ENCODE assay signal across 20 cellular contexts in the genomic region with DNA sequence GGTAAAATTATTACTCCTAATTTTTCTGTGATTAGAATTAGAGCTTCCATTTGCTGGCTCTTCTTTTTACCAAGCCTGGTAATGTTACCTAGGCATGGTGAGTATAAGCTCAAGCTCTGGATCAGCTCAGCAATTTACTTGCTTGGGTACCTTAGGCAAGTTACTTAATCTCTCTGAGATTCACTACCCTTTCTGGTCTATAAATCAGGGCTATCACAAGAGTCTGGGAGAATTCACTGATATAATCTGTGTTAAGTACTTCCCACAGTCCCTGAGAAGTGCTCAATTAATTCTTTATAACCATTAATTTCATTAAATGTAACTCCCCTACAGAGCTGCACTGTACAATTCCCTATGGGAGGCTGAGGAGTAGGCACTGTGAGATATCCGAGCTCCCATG.
"Had no signal": no experiment of that assay in that cellular context is flagged by ENCODE, and none has a peak within 500 bp of the region (broad histone marks: within the 10 kb centered on the region; RNA-seq: fewer than 3 reads in every experiment).

No MANE protein-coding gene starts in this region.

- H3K36me3 ChIP-seq: colonic mucosa had no signal

- H3K27ac ChIP-seq: colonic mucosa, left ventricle myocardium inferior, parathyroid adenoma, stomach, vagina had no signal

- H3K27me3 Mint-ChIP-seq: activated CD4-positive, alpha-beta memory T cell treated with anti-CD3 and anti-CD28 coated beads, Interleukin-2, amount 10 ng/mL, durations not matched to agents 7 days and 5 days; central memory CD8-positive, alpha-beta T cell had no signal

- DNase-seq: activated CD4-positive, alpha-beta memory T cell treated with anti-CD3 and anti-CD28 coated beads, Interleukin-2, amount 10 ng/mL, durations not matched to agents 7 days and 5 days; activated CD4-positive, alpha-beta T cell treated with anti-CD3 and anti-CD28 coated beads for 48 hours; activated effector memory CD4-positive, alpha-beta T cell treated with anti-CD3 and anti-CD28 coated beads, Interleukin-2, amount 50 U/mL, for 16 hours; activated T-cell treated with anti-CD3 and anti-CD28 coated beads, Interleukin-2, amount 50 U/mL, for 48 hours; anterior cingulate cortex; colonic mucosa; erythroblast; head of caudate nucleus; kidney glomerular epithelial cell; left ventricle myocardium inferior; sigmoid colon; stimulated activated CD4-positive, alpha-beta T cell treated with anti-CD3 and anti-CD28 coated beads, Interleukin-4, amount 100 ng/mL, for 24 hours; stomach had no signal

- H3K4me3 Mint-ChIP-seq: activated CD4-positive, alpha-beta memory T cell treated with anti-CD3 and anti-CD28 coated beads, Interleukin-2, amount 10 ng/mL, durations not matched to agents 7 days and 5 days; central memory CD8-positive, alpha-beta T cell; stimulated activated effector memory CD8-positive, alpha-beta T cell treated with anti-CD3 and anti-CD28 coated beads, Interleukin-12 subunit alpha, Interleukin-12 subunit beta, amount 100 ng/mL, for 72 hours; T-helper 2 cell treated with Interferon-gamma antibody and Interleukin-4, amounts not matched to agents 5 μg/mL and 100 μg/mL, for 36 hours; WTC11 had no signal

- H3K27ac Mint-ChIP-seq: activated CD4-positive, alpha-beta memory T cell treated with anti-CD3 and anti-CD28 coated beads, Interleukin-2, amount 10 ng/mL, durations not matched to agents 7 days and 5 days; T-helper 2 cell treated with Interferon-gamma antibody and Interleukin-4, amounts not matched to agents 5 μg/mL and 100 μg/mL, for 36 hours; WTC11 had no signal

- H3K79me2 ChIP-seq: parathyroid adenoma had no signal

- ATAC-seq: stimulated activated effector memory CD8-positive, alpha-beta T cell treated with anti-CD3 and anti-CD28 coated beads, Interleukin-12 subunit alpha, Interleukin-12 subunit beta, amount 100 ng/mL, for 72 hours; WTC11 had no signal

- H3K27me3 ChIP-seq: colonic mucosa, neutrophil, sigmoid colon, stomach, vagina had no signal

- H3K4me1 ChIP-seq: colonic mucosa, parathyroid adenoma had no signal

- H3K9me3 ChIP-seq: colonic mucosa, left ventricle myocardium inferior, neutrophil, sigmoid colon, stomach, vagina had no signal

- H3K9ac ChIP-seq: parathyroid adenoma had no signal

- H3K9me3 Mint-ChIP-seq: activated CD4-positive, alpha-beta memory T cell treated with anti-CD3 and anti-CD28 coated beads, Interleukin-2, amount 10 ng/mL, durations not matched to agents 7 days and 5 days; central memory CD8-positive, alpha-beta T cell; stimulated activated effector memory CD8-positive, alpha-beta T cell treated with anti-CD3 and anti-CD28 coated beads, Interleukin-12 subunit alpha, Interleukin-12 subunit beta, amount 100 ng/mL, for 72 hours; T-helper 2 cell treated with Interferon-gamma antibody and Interleukin-4, amounts not matched to agents 5 μg/mL and 100 μg/mL, for 36 hours; WTC11 had no signal

- H2AFZ ChIP-seq: parathyroid adenoma had no signal

- H3K4me3 ChIP-seq: colonic mucosa, left ventricle myocardium inferior, sigmoid colon, stomach, vagina had no signal
